ENCODE assay signal across 29 cellular contexts in the genomic region with DNA sequence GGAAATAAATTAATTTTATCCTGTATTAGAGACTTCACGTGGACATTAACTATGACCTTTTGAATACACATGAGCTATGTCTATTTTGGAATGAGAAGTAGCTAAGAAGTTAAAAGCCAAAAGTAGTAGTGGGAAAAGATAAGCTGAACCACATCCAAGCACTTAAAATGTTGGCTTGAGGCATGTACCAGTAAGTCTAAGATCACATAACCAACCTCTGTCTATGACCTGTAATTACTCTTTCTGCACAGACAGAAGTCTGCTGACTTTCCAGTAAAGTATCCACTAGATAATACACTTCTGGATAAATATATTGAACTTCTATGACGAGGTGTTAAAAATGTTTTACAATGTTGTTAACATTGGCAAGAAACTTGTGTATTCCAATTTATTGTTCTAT.
"Had no signal": no experiment of that assay in that cellular context is flagged by ENCODE, and none has a peak within 500 bp of the region (broad histone marks: within the 10 kb centered on the region; RNA-seq: fewer than 3 reads in every experiment).

No MANE protein-coding gene starts in this region.

- H3K9me3 Mint-ChIP-seq: mesothelial cell of epicardium, nephron progenitor cell, neural progenitor cell had no signal

- H3K4me1 ChIP-seq: neural progenitor cell, parathyroid adenoma, psoas muscle, stomach, testis, thyroid gland, transverse colon, upper lobe of left lung had no signal

- ATAC-seq: left lobe of liver; natural killer cell; psoas muscle; sciatic nerve; stimulated activated naive B cell treated with anti-CD40 and anti-IgM and Interleukin-4, amounts not matched to agents 10 μg/mL and 1 μg/mL and 100 μg/mL, for 72 hours; stimulated activated naive CD8-positive, alpha-beta T cell treated with anti-CD3 and anti-CD28 coated beads, Interleukin-15, Interleukin-2, amounts not matched to agents 100 U/mL and 50 U/mL, for 24 hours had no signal

- H3K27me3 ChIP-seq: hepatocyte, neural progenitor cell, neutrophil, stomach, testis, thyroid gland, transverse colon, upper lobe of left lung had no signal

- H3K27ac Mint-ChIP-seq: mesothelial cell of epicardium; naive B cell; natural killer cell; nephron progenitor cell; neural progenitor cell; stimulated activated naive B cell treated with anti-CD40 and anti-IgM and Interleukin-4, amounts not matched to agents 10 μg/mL and 1 μg/mL and 100 μg/mL, for 72 hours had no signal

- H3K27ac ChIP-seq: heart right ventricle, hepatocyte, neural progenitor cell, neutrophil, parathyroid adenoma, psoas muscle, skin epidermis, stomach, testis, thyroid gland, transverse colon, upper lobe of left lung had no signal

- H3K36me3 ChIP-seq: heart right ventricle, neural progenitor cell, neutrophil, stomach, thyroid gland, transverse colon, upper lobe of left lung had no signal

- H3K9me3 ChIP-seq: neutrophil, psoas muscle, stomach, testis, thyroid gland, transverse colon, upper lobe of left lung had no signal

- DNase-seq: heart right ventricle; islet precursor cell; mesendoderm; naive B cell; natural killer cell; nephron progenitor cell; occipital lobe; psoas muscle; stimulated activated CD4-positive, alpha-beta T cell treated with anti-CD3 and anti-CD28 coated beads, Interleukin-12 subunit alpha, Interleukin-12 subunit beta, amount 100 ng/mL, for 4 hours; stimulated activated CD4-positive, alpha-beta T cell treated with anti-CD3 and anti-CD28 coated beads, Interleukin-15, amount 100 ng/mL, for 24 hours; stimulated activated CD4-positive, alpha-beta T cell treated with anti-CD3 and anti-CD28 coated beads, Interleukin-2, amount 100 ng/mL, for 24 hours; stimulated activated CD4-positive, alpha-beta T cell treated with anti-CD3 and anti-CD28 coated beads, Interleukin-4, amount 100 ng/mL, for 1 hour; stimulated activated naive B cell treated with anti-CD40 and anti-IgM and Interleukin-4, amounts not matched to agents 10 μg/mL and 1 μg/mL and 100 μg/mL, for 72 hours; stimulated activated naive CD8-positive, alpha-beta T cell treated with anti-CD3 and anti-CD28 coated beads, Interleukin-15, Interleukin-2, amounts not matched to agents 100 U/mL and 50 U/mL, for 24 hours; stomach; testis; thyroid gland; transverse colon; upper lobe of left lung had no signal

- H3K36me3 Mint-ChIP-seq: mesothelial cell of epicardium; natural killer cell; neural progenitor cell; stimulated activated naive B cell treated with anti-CD40 and anti-IgM and Interleukin-4, amounts not matched to agents 10 μg/mL and 1 μg/mL and 100 μg/mL, for 72 hours had no signal

- H3K4me3 Mint-ChIP-seq: mesothelial cell of epicardium; naive B cell; natural killer cell; nephron progenitor cell; neural progenitor cell; stimulated activated naive B cell treated with anti-CD40 and anti-IgM and Interleukin-4, amounts not matched to agents 10 μg/mL and 1 μg/mL and 100 μg/mL, for 72 hours had no signal

- H2AFZ ChIP-seq: hepatocyte, neural progenitor cell, parathyroid adenoma had no signal

- H3K4me2 ChIP-seq: hepatocyte, neural progenitor cell had no signal

- H3K4me1 Mint-ChIP-seq: mesothelial cell of epicardium; naive B cell; natural killer cell; nephron progenitor cell; neural progenitor cell; stimulated activated naive B cell treated with anti-CD40 and anti-IgM and Interleukin-4, amounts not matched to agents 10 μg/mL and 1 μg/mL and 100 μg/mL, for 72 hours had no signal

- H3K4me3 ChIP-seq: heart right ventricle, hepatocyte, lung, neural progenitor cell, psoas muscle, skin epidermis, stomach, testis, thyroid gland, transverse colon, upper lobe of left lung had no signal

- H3K79me2 ChIP-seq: hepatocyte, parathyroid adenoma had no signal

- FAIRE-seq: urothelium cell line had no signal

- H3K9ac ChIP-seq: neural progenitor cell, parathyroid adenoma had no signal
